In the genomic region with DNA sequence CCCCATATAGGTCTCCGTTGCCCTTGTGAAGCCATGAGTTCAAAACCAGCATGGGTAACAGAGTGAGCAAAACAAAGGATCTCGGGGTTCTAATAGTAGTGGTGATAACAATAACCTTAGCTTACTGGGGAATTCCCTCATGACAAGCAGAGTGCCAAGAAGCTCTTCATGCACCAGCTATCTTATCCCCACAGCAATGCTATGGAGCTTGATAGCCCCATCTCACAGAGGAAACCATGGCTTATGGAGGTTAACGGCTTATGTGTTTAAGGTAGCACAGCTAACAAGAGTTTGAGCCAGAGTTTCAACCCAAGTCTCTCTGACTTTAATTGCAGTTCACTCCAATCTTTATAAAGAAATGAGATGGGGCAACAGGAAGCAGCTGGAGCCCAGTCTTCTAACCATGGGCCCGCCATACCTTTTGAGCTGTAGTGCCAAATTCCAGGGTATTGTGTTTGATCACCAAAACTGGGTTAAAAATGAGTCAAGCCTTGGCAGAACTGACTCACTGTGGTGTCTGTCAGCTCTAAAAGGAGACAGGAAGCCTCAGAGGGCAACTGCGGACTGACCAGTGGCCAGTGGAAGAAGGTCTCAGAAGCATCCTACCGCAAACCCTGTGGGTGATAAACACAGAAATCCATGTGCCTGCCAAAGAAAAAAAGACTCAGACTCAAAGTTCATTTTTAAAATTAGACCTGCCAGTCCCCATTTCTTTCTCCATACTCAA, we compare ENCODE assay signal across 1 cellular context.
A peak's percentile ranks its signal among the peaks of the same experiment; 100 is the strongest.
TF ChIP-seq lines count a peak whose summit lies in the region.

No MANE protein-coding gene starts in this region.

TF ChIP-seq in SK-N-SH, 30 proteins besides CTCF, POLR2A, EP300 and RAD21:
- TF ChIP-seq, protein P1, sequence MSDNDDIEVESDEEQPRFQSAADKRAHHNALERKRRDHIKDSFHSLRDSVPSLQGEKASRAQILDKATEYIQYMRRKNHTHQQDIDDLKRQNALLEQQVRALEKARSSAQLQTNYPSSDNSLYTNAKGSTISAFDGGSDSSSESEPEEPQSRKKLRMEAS (IDR thresholded peaks at IDR 0.05; ENCODE audit: low read depth) = peak; percentile 87
- TF ChIP-seq FOXM1 (IDR thresholded peaks at IDR 0.05; ENCODE audit: low read depth) (peak; percentile 67; the same call in 1 of the 2 replicates), FOXJ3 (CRISPR knock-in tag; IDR thresholded peaks at IDR 0.05) (no peak), SIN3A (IDR thresholded peaks at IDR 0.05; ENCODE audit: borderline replicate concordance, low read depth, low read length) (no peak; the same call in 1 of the 2 replicates), TAF1 (IDR thresholded peaks at IDR 0.05; ENCODE audit: borderline replicate concordance, low read depth, low read length) (0 out of 2 replicates have a peak, but pooled peaks have one; percentile 14), GATA2 (CRISPR knock-in tag; IDR thresholded peaks at IDR 0.05) (no peak), GABPA (IDR thresholded peaks at IDR 0.05; ENCODE audit: low read depth) (no peak), ELF1 (IDR thresholded peaks at IDR 0.05) (peak; percentile 39; the same call in 1 of the 2 replicates), NRF1 (IDR thresholded peaks at IDR 0.05; ENCODE audit: low read depth, low read length) (no peak), RXRA (IDR thresholded peaks at IDR 0.05; ENCODE audit: borderline replicate concordance, low read depth) (peak; percentile 97), MEF2A (IDR thresholded peaks at IDR 0.05; ENCODE audit: borderline replicate concordance, low read depth) (peak; percentile 88; the same call in 1 of the 2 replicates), FOSL2 (IDR thresholded peaks at IDR 0.05; ENCODE audit: borderline replicate concordance, low read depth) (peak; percentile 96), RCOR1 (IDR thresholded peaks at IDR 0.05; ENCODE audit: low read length) (no peak), TCF12 (IDR thresholded peaks at IDR 0.05) (peak; percentile 93), MXI1 (IDR thresholded peaks at IDR 0.05; ENCODE audit: low read depth, low read length) (no peak), NFIC (IDR thresholded peaks at IDR 0.05; ENCODE audit: borderline replicate concordance) (peak; percentile 95), EZH2phosphoT487 (IDR thresholded peaks at IDR 0.05; ENCODE audit: borderline replicate concordance, low read depth) (no peak), RFX5 (IDR thresholded peaks at IDR 0.05; ENCODE audit: low read length) (no peak), CHD2 (IDR thresholded peaks at IDR 0.05; ENCODE audit: low read length, partially characterized antibody) (no peak), YY1 (IDR thresholded peaks at IDR 0.05; ENCODE audit: low read depth) (peak; percentile 60; the same call in 1 of the 2 replicates), JUND (IDR thresholded peaks at IDR 0.05) (peak; percentile 93), SMC3 (IDR thresholded peaks at IDR 0.05; ENCODE audit: low read depth, low read length) (no peak), TEAD4 (IDR thresholded peaks at IDR 0.05; ENCODE audit: borderline replicate concordance, insufficient read depth) (peak; percentile 90), POLR2AphosphoS5 (IDR thresholded peaks at IDR 0.05; ENCODE audit: low read depth, low read length) (peak; percentile 74; the same call in 1 of the 2 replicates)
- TF ChIP-seq, protein P2, sequence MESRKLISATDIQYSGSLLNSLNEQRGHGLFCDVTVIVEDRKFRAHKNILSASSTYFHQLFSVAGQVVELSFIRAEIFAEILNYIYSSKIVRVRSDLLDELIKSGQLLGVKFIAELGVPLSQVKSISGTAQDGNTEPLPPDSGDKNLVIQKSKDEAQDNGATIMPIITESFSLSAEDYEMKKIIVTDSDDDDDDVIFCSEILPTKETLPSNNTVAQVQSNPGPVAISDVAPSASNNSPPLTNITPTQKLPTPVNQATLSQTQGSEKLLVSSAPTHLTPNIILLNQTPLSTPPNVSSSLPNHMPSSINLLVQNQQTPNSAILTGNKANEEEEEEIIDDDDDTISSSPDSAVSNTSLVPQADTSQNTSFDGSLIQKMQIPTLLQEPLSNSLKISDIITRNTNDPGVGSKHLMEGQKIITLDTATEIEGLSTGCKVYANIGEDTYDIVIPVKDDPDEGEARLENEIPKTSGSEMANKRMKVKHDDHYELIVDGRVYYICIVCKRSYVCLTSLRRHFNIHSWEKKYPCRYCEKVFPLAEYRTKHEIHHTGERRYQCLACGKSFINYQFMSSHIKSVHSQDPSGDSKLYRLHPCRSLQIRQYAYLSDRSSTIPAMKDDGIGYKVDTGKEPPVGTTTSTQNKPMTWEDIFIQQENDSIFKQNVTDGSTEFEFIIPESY (IDR thresholded peaks at IDR 0.05; ENCODE audit: borderline replicate concordance, low read depth) = peak; percentile 73; the same call in 1 of the 2 replicates
- TF ChIP-seq, protein P3, sequence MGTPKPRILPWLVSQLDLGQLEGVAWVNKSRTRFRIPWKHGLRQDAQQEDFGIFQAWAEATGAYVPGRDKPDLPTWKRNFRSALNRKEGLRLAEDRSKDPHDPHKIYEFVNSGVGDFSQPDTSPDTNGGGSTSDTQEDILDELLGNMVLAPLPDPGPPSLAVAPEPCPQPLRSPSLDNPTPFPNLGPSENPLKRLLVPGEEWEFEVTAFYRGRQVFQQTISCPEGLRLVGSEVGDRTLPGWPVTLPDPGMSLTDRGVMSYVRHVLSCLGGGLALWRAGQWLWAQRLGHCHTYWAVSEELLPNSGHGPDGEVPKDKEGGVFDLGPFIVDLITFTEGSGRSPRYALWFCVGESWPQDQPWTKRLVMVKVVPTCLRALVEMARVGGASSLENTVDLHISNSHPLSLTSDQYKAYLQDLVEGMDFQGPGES (IDR thresholded peaks at IDR 0.05; ENCODE audit: low read depth, low read length) = no peak
- TF ChIP-seq, protein P4, sequence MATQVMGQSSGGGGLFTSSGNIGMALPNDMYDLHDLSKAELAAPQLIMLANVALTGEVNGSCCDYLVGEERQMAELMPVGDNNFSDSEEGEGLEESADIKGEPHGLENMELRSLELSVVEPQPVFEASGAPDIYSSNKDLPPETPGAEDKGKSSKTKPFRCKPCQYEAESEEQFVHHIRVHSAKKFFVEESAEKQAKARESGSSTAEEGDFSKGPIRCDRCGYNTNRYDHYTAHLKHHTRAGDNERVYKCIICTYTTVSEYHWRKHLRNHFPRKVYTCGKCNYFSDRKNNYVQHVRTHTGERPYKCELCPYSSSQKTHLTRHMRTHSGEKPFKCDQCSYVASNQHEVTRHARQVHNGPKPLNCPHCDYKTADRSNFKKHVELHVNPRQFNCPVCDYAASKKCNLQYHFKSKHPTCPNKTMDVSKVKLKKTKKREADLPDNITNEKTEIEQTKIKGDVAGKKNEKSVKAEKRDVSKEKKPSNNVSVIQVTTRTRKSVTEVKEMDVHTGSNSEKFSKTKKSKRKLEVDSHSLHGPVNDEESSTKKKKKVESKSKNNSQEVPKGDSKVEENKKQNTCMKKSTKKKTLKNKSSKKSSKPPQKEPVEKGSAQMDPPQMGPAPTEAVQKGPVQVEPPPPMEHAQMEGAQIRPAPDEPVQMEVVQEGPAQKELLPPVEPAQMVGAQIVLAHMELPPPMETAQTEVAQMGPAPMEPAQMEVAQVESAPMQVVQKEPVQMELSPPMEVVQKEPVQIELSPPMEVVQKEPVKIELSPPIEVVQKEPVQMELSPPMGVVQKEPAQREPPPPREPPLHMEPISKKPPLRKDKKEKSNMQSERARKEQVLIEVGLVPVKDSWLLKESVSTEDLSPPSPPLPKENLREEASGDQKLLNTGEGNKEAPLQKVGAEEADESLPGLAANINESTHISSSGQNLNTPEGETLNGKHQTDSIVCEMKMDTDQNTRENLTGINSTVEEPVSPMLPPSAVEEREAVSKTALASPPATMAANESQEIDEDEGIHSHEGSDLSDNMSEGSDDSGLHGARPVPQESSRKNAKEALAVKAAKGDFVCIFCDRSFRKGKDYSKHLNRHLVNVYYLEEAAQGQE (IDR thresholded peaks at IDR 0.05; ENCODE audit: low read depth, low read length) = peak; percentile 54; the same call in 1 of the 2 replicates
- TF ChIP-seq, protein P5, sequence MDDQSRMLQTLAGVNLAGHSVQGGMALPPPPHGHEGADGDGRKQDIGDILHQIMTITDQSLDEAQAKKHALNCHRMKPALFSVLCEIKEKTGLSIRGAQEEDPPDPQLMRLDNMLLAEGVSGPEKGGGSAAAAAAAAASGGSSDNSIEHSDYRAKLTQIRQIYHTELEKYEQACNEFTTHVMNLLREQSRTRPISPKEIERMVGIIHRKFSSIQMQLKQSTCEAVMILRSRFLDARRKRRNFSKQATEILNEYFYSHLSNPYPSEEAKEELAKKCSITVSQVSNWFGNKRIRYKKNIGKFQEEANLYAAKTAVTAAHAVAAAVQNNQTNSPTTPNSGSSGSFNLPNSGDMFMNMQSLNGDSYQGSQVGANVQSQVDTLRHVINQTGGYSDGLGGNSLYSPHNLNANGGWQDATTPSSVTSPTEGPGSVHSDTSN (IDR thresholded peaks at IDR 0.05) = peak; percentile 85
- TF ChIP-seq, protein P6, sequence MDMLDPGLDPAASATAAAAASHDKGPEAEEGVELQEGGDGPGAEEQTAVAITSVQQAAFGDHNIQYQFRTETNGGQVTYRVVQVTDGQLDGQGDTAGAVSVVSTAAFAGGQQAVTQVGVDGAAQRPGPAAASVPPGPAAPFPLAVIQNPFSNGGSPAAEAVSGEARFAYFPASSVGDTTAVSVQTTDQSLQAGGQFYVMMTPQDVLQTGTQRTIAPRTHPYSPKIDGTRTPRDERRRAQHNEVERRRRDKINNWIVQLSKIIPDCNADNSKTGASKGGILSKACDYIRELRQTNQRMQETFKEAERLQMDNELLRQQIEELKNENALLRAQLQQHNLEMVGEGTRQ (IDR thresholded peaks at IDR 0.05; ENCODE audit: borderline replicate concordance, low read depth, low read length) = peak; percentile 24; the same call in 1 of the 2 replicates
- TF ChIP-seq, protein P7, sequence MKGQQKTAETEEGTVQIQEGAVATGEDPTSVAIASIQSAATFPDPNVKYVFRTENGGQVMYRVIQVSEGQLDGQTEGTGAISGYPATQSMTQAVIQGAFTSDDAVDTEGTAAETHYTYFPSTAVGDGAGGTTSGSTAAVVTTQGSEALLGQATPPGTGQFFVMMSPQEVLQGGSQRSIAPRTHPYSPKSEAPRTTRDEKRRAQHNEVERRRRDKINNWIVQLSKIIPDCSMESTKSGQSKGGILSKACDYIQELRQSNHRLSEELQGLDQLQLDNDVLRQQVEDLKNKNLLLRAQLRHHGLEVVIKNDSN (IDR thresholded peaks at IDR 0.05; ENCODE audit: borderline replicate concordance, low read depth) = peak; percentile 20; the same call in 1 of the 2 replicates
